Comparison of ENCODE assay signal across 1 cellular context in the genomic region with DNA sequence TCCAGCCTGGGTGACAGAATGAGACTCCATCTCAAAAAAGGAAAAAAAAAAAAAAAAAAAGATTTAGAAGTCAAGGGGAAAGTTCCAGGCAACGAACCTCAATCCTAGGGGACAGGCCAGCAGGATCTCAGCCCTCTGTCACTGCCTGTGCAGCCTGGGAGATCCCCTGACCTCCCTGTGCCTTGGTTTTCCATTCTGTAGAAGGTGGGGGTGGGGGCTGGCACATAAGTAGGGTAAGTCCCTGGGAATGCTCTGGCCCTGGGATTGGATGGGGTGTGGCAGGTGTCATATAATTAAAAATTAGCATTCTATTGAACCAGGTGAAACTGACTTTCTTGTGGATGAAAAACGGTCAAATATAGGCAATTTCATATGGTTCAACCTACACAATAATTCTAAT.
TF ChIP-seq lines count a peak whose summit lies in the region.

No MANE protein-coding gene starts in this region.

TF ChIP-seq in WTC11, 78 proteins besides CTCF, POLR2A, EP300 and RAD21 (continued from another document):
- TF ChIP-seq JAZF1 (CRISPR knock-in tag; IDR thresholded peaks at IDR 0.05) (no peak), NFE2L1 (CRISPR knock-in tag; IDR thresholded peaks at IDR 0.05) (no peak), ATF1 (CRISPR knock-in tag; IDR thresholded peaks at IDR 0.05) (no peak), CREM (CRISPR knock-in tag; IDR thresholded peaks at IDR 0.05) (no peak), NFATC4 (CRISPR knock-in tag; IDR thresholded peaks at IDR 0.05) (no peak), FOXJ3 (CRISPR knock-in tag; IDR thresholded peaks at IDR 0.05; ENCODE audit: borderline replicate concordance) (no peak), SMAD4 (CRISPR knock-in tag; IDR thresholded peaks at IDR 0.05) (no peak), KAT7 (CRISPR knock-in tag; IDR thresholded peaks at IDR 0.05; ENCODE audit: borderline replicate concordance) (no peak), RELA (CRISPR knock-in tag; IDR thresholded peaks at IDR 0.05; ENCODE audit: borderline replicate concordance) (no peak), TEAD1 (CRISPR knock-in tag; IDR thresholded peaks at IDR 0.05) (no peak), ZNF219 (CRISPR knock-in tag; IDR thresholded peaks at IDR 0.05; ENCODE audit: borderline replicate concordance) (no peak)
- TF ChIP-seq, protein P1, sequence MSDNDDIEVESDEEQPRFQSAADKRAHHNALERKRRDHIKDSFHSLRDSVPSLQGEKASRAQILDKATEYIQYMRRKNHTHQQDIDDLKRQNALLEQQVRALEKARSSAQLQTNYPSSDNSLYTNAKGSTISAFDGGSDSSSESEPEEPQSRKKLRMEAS (CRISPR knock-in tag; IDR thresholded peaks at IDR 0.05), result no peak
